Comparison of ENCODE assay signal across 30 cellular contexts in the genomic region with DNA sequence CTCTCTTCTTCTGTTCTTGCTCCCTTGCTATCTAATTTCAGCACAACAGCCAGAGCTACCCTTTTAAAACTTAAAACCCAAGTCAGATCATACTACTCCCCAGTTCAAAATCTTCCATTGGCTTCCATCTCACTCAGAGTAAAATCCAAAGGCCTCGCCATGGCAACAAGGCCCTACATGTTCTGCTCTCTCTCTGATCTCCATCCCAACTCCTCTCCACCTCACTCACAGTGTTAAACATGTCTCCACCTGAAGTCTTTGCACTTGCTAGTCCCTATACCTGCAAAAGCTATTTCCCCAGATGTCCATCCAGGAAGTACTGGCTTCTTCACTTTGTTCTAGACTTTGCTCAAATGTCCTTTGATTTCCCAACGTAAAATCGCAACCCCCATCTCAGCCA. TPM values are rescaled to one million over a fixed set of nuclear protein-coding genes. Genes with fewer than 3 reads are reported as not detected.
"Had no signal": no experiment of that assay in that cellular context is flagged by ENCODE, and none has a peak within 500 bp of the region (broad histone marks: within the 10 kb centered on the region; RNA-seq: fewer than 3 reads in every experiment).

No MANE protein-coding gene starts in this region.

- H3K36me3 Mint-ChIP-seq: activated naive CD8-positive, alpha-beta T cell; naive B cell had no signal

- H3K27ac Mint-ChIP-seq: activated T-cell treated with anti-CD3 and anti-CD28 coated beads, Interleukin-2, amount 50 U/mL, for 24 hours; activated T-helper 17 cell treated with anti-CD3 and anti-CD28 coated beads, Interleukin-2, amount 50 U/mL, for 72 hours; effector memory CD8-positive, alpha-beta T cell; stimulated activated naive CD8-positive, alpha-beta T cell treated with anti-CD3 and anti-CD28 coated beads, Interleukin-15, Interleukin-2, amounts not matched to agents 100 ng/mL and 50 ng/mL, for 24 hours had no signal

- H3K27me3 ChIP-seq: colonic mucosa, tibial artery had no signal

- DNase-seq: activated CD4-positive, alpha-beta T cell treated with anti-CD3 and anti-CD28 coated beads, Interleukin-2, amount 50 U/mL, for 4 hours; activated CD8-positive, alpha-beta memory T cell treated with anti-CD3 and anti-CD28 coated beads for 24 hours; activated CD8-positive, alpha-beta memory T cell treated with anti-CD3 and anti-CD28 coated beads, Interleukin-2, amount 50 U/mL, for 4 hours; activated T-cell treated with anti-CD3 and anti-CD28 coated beads, Interleukin-2, amount 50 U/mL, for 24 hours; central memory CD4-positive, alpha-beta T cell; colonic mucosa; dorsolateral prefrontal cortex; effector memory CD8-positive, alpha-beta T cell; hippocampal formation; kidney glomerular epithelial cell; left lung; naive B cell; nucleus accumbens; right cardiac atrium; stimulated activated CD4-positive, alpha-beta T cell treated with anti-CD3 and anti-CD28 coated beads, Interleukin-4, amount 100 ng/mL, for 4 hours; substantia nigra; tibial artery had no signal

- FAIRE-seq: astrocyte, endothelial cell of umbilical vein, frontal cortex had no signal

- H3K9me3 ChIP-seq: colonic mucosa, esophagus muscularis mucosa, left lung, tibial artery had no signal

- ATAC-seq: activated T-helper 17 cell treated with anti-CD3 and anti-CD28 coated beads, Interleukin-2, amount 50 U/mL, for 72 hours; effector memory CD8-positive, alpha-beta T cell; left lung; right cardiac atrium had no signal

- H3K36me3 ChIP-seq: colonic mucosa, esophagus muscularis mucosa, left lung, tibial artery had no signal

- H3K4me1 ChIP-seq: colonic mucosa, esophagus muscularis mucosa, parathyroid adenoma had no signal

- H3K27me3 Mint-ChIP-seq: activated naive CD8-positive, alpha-beta T cell; activated T-cell treated with anti-CD3 and anti-CD28 coated beads, Interleukin-2, amount 50 U/mL, for 24 hours; activated T-helper 17 cell treated with anti-CD3 and anti-CD28 coated beads, Interleukin-2, amount 50 U/mL, for 72 hours; effector memory CD8-positive, alpha-beta T cell; naive B cell; stimulated activated naive CD8-positive, alpha-beta T cell treated with anti-CD3 and anti-CD28 coated beads, Interleukin-15, Interleukin-2, amounts not matched to agents 100 ng/mL and 50 ng/mL, for 24 hours had no signal

- H3K4me3 ChIP-seq: colonic mucosa, dorsolateral prefrontal cortex, esophagus muscularis mucosa, left lung, lung, tibial artery had no signal

- H3K4me3 Mint-ChIP-seq: activated naive CD8-positive, alpha-beta T cell; activated T-cell treated with anti-CD3 and anti-CD28 coated beads, Interleukin-2, amount 50 U/mL, for 24 hours; activated T-helper 17 cell treated with anti-CD3 and anti-CD28 coated beads, Interleukin-2, amount 50 U/mL, for 72 hours; effector memory CD8-positive, alpha-beta T cell; stimulated activated naive CD8-positive, alpha-beta T cell treated with anti-CD3 and anti-CD28 coated beads, Interleukin-15, Interleukin-2, amounts not matched to agents 100 ng/mL and 50 ng/mL, for 24 hours had no signal

- H3K27ac ChIP-seq: colonic mucosa, dorsolateral prefrontal cortex, esophagus muscularis mucosa, left lung, parathyroid adenoma, tibial artery had no signal

- H3K9me3 Mint-ChIP-seq: activated T-cell treated with anti-CD3 and anti-CD28 coated beads, Interleukin-2, amount 50 U/mL, for 24 hours; activated T-helper 17 cell treated with anti-CD3 and anti-CD28 coated beads, Interleukin-2, amount 50 U/mL, for 72 hours; effector memory CD8-positive, alpha-beta T cell; naive B cell had no signal

RNA-seq across cellular contexts. Expression of a gene that starts 3.0 kb away (rescaled TPM):
- total RNA-seq: endothelial cell of umbilical vein, pulmonary artery endothelial cell had no signal

RNA-seq across cellular contexts. Expression of a gene that starts 4.3 kb away (rescaled TPM):
- total RNA-seq: astrocyte, colonic mucosa, dorsolateral prefrontal cortex, endothelial cell of umbilical vein, esophagus muscularis mucosa, mesenteric fat pad, pulmonary artery endothelial cell, right cardiac atrium, ureter had no signal
- polyA plus RNA-seq: endothelial cell of umbilical vein, neural cell had no signal
